ENCODE assay signal across 8 cellular contexts in genomic region chr2:27356056-27356381, GRCh38. TPM values are rescaled to one million over a fixed set of nuclear protein-coding genes. Genes with fewer than 3 reads are reported as not detected.
DNase-seq lines count a peak whose midpoint lies in the region; ATAC-seq and TF ChIP-seq lines count a peak whose summit lies in the region.

No MANE protein-coding gene starts in this region.

- H3K4me1 ChIP-seq in BLaER1 treated with 17β-estradiol and CSF1 and Interleukin-3, amounts not matched to agents 10 nM and 100 nM = peaks cover 34 to 42% (median 39%) of the 10 kb centered on the region in 10 experiments
- peaks cover 27 to 69% (median 52%) of the 10 kb centered on the region in 6 donors for H3K4me1 ChIP-seq in spleen

- no peak for TF ChIP-seq POLR2A in spleen (IDR thresholded peaks at IDR 0.05)

- peak overlapping the region; percentile 84 to 99 (median 92) for H3K9ac ChIP-seq in BLaER1 treated with 17β-estradiol and CSF1 and Interleukin-3, amounts not matched to agents 10 nM and 100 nM

- DNase-seq in NOMO-1 treated with DMSO at 0.1 percent for 48 hours (lab: John Stamatoyannopoulos, UW; ENCODE audit: unreplicated experiment) = peak; percentile 73
- no peak for DNase-seq in astrocyte of the cerebellum (ENCODE audit: low read depth)
- DNase-seq in iPS-NIHi11 (ENCODE audit: low spot score) = peak; percentile 55
- DNase-seq in spleen = peak; percentile 90
- DNase-seq in middle frontal gyrus (ENCODE audit: extremely low spot score, low spot score) = no peak

- peaks cover 13 to 39% (median 24%) of the 10 kb centered on the region in 11 experiments; a peak in 20 of 22 replicates for H4K20me1 ChIP-seq in BLaER1 treated with 17β-estradiol and CSF1 and Interleukin-3, amounts not matched to agents 10 nM and 100 nM

- H3K27me3 ChIP-seq in BLaER1 treated with 17β-estradiol and CSF1 and Interleukin-3, amounts not matched to agents 10 nM and 100 nM = no peaks in the 10 kb centered on the region
- H3K27me3 ChIP-seq in spleen (replicated peaks in 1 of 7) = no peaks in the 10 kb centered on the region

- WGBS in spleen, 5 donors = 0 to 1% (median 0%) methylated on average over 11 to 12 of the region's 12 CpGs

- H3K36me3 ChIP-seq in BLaER1 treated with 17β-estradiol and CSF1 and Interleukin-3, amounts not matched to agents 10 nM and 100 nM = peaks cover 0 to 35% (median 14%) of the 10 kb centered on the region in 11 experiments; a peak in 12 of 22 replicates
- peaks cover 0 to 8% (median 0%) of the 10 kb centered on the region in 6 donors for H3K36me3 ChIP-seq in spleen

- ATAC-seq in GM18520 (IDR thresholded peaks at IDR 0.05; ENCODE audit: unreplicated experiment) = peak; percentile 18
- peak; percentile 31 for ATAC-seq in HG03064 (IDR thresholded peaks at IDR 0.05; ENCODE audit: low read depth, unreplicated experiment)

- TF ChIP-seq CTCF in astrocyte of the cerebellum (IDR thresholded peaks at IDR 0.05; ENCODE audit: low read depth, low read length, missing control alignments) = no peak
- no peak for TF ChIP-seq CTCF in spleen (IDR thresholded peaks at IDR 0.05 in 8 of 11, conservative IDR thresholded peaks at IDR 0.05 in 3 of 11)

- in situ Hi-C loops in astrocyte of the cerebellum (cut with HindIII; ENCODE audit: low sequenced_read_pairs) = no loop called here

- H3K9me3 ChIP-seq in BLaER1 treated with 17β-estradiol and CSF1 and Interleukin-3, amounts not matched to agents 10 nM and 100 nM (replicated peaks in 1 of 11) = no peaks in the 10 kb centered on the region; a peak in 2 of 22 replicates
- no peaks in the 10 kb centered on the region for H3K9me3 ChIP-seq in spleen

- intact Hi-C loops in spleen (cut with DNase I; ENCODE audit: low total_unique reads) = no loop called here

- peak overlapping the region; percentile 81 to 97 (median 93) for H3K4me2 ChIP-seq in BLaER1 treated with 17β-estradiol and CSF1 and Interleukin-3, amounts not matched to agents 10 nM and 100 nM

- peak overlapping the region; percentile 74 to 90 (median 80) for H3K4me3 ChIP-seq in BLaER1 treated with 17β-estradiol and CSF1 and Interleukin-3, amounts not matched to agents 10 nM and 100 nM
- H3K4me3 ChIP-seq in astrocyte of the cerebellum (ENCODE audit: low read depth, low read length) (peak overlapping the region; percentile 99), spleen (peak overlapping the region; percentile 78 to 99 (median 94))

- H3K27ac ChIP-seq in BLaER1 treated with 17β-estradiol and CSF1 and Interleukin-3, amounts not matched to agents 10 nM and 100 nM = peak overlapping the region; percentile 70 to 99 (median 91)
- peak overlapping the region; percentile 89 to 98 (median 94) for H3K27ac ChIP-seq in spleen

RNA-seq across cellular contexts. Expression of gene GTF3C2, which starts 0.5 kb away (rescaled TPM):
- 10 to 100 TPM; 56.8 to 73.8 (median 61.9) TPM for total RNA-seq in spleen
- 10 to 100 TPM; 27.5 to 39.1 (median 37.1) TPM for polyA plus RNA-seq in spleen

RNA-seq across cellular contexts. Expression of gene EIF2B4, which starts 14.1 kb away (rescaled TPM):
- 10 to 100 TPM; 26.5 to 33.9 (median 30.3) TPM for total RNA-seq in spleen
- 10 to 100 TPM; 33.4 to 58.1 (median 48.5) TPM for polyA plus RNA-seq in spleen

RNA-seq across cellular contexts. Expression of gene SNX17, which starts 14.4 kb away (rescaled TPM):
- 100 to 1,000 TPM; 102 to 140 (median 118) TPM for total RNA-seq in spleen
- 100 to 1,000 TPM in 1 of 3 donors, 10 to 100 TPM in 2; 84.9 to 128 (median 86.5) TPM for polyA plus RNA-seq in spleen

RNA-seq across cellular contexts. Expression of gene ZNF513, which starts 24.5 kb away (rescaled TPM):
- 10 to 100 TPM; 13.6 to 20.2 (median 17.7) TPM for total RNA-seq in spleen
- polyA plus RNA-seq in spleen = 10 to 100 TPM; 14.2 to 29.0 (median 26.7) TPM

RNA-seq across cellular contexts. Expression of gene MPV17, which starts 33.1 kb away (rescaled TPM):
- total RNA-seq in spleen = 100 to 1,000 TPM in 1 of 7 donors, 10 to 100 TPM in 6; 58.0 to 101 (median 73.9) TPM
- 10 to 100 TPM; 78.8 to 83.1 (median 81.7) TPM for polyA plus RNA-seq in spleen

Comparison
In these comparisons a context has a peak if more than half of its experiments do, and no peak if none do; other contexts are left out.
1. DNase-seq: peak in NOMO-1 treated with DMSO at 0.1 percent for 48 hours (single experiment), iPS-NIHi11 (single experiment) and spleen (single experiment); none in astrocyte of the cerebellum (single experiment) and middle frontal gyrus (single experiment).
2. Peak in every context shown above with its lines, with median percentiles within 50 percentile points of each other: H3K4me3 ChIP-seq.